ENCODE assay signal across 8 cellular contexts in genomic region chr5:74206571-74207550, GRCh38.
A peak's percentile ranks its signal among the peaks of the same experiment; 100 is the strongest.
DNase-seq lines count a peak whose midpoint lies in the region; ATAC-seq and TF ChIP-seq lines count a peak whose summit lies in the region.

No MANE protein-coding gene starts in this region.

- H3K27me3 Mint-ChIP-seq in T-helper 17 cell: peaks cover 30% of the 10 kb centered on the region

- H3K9me3 ChIP-seq in NT2/D1 (ENCODE audit: insufficient read depth, low read length) (no peaks in the 10 kb centered on the region), T-helper 17 cell (ENCODE audit: control insufficient read depth, low read length, poor library complexity, severe bottlenecking) (no peaks in the 10 kb centered on the region)

- no peak overlapping the region for H3K9ac ChIP-seq in NT2/D1 (ENCODE audit: insufficient read length, low read depth)

- no peaks in the 10 kb centered on the region for H3K27me3 ChIP-seq in NT2/D1 (ENCODE audit: insufficient read depth, insufficient read length)

- H3K4me1 Mint-ChIP-seq in T-helper 17 cell: no peaks in the 10 kb centered on the region

- TF ChIP-seq CTCF in fibroblast of villous mesenchyme (IDR thresholded peaks at IDR 0.05; ENCODE audit: insufficient read depth, low read depth, low read length): no peak

- no peak overlapping the region for H3K4me3 Mint-ChIP-seq in T-helper 17 cell

- no peaks in the 10 kb centered on the region for H3K4me1 ChIP-seq in NT2/D1 (ENCODE audit: insufficient read depth, insufficient read length)

- no peaks in the 10 kb centered on the region for H3K36me3 ChIP-seq in NT2/D1 (ENCODE audit: insufficient read depth, insufficient read length, low read length)

- no peaks in the 10 kb centered on the region for H3K36me3 Mint-ChIP-seq in T-helper 17 cell (ENCODE audit: low read depth)

- DNase-seq in HPDE6-E6E7 (ENCODE audit: extremely low spot score) (peak; percentile 39), NT2/D1 (ENCODE audit: low read depth, low spot score) (peak; percentile 3), fibroblast of villous mesenchyme (ENCODE audit: low read depth) (peak; percentile 49), skeletal muscle cell (ENCODE audit: low read depth) (peak; percentile 84), T-helper 17 cell (no peak), iPS-NIHi7 (ENCODE audit: extremely low spot score) (no peak), AML-193 (lab: John Stamatoyannopoulos, UW) (no peak)

- ATAC-seq in T-helper 17 cell: no peak
- ATAC-seq in GM21423 (IDR thresholded peaks at IDR 0.05; ENCODE audit: unreplicated experiment): no peak

- H3K27ac Mint-ChIP-seq in T-helper 17 cell: no peak overlapping the region

- H3K4me3 ChIP-seq in NT2/D1 (ENCODE audit: insufficient read length, low read depth) (no peak overlapping the region), fibroblast of villous mesenchyme (ENCODE audit: low read depth, low read length) (no peak overlapping the region), skeletal muscle cell (ENCODE audit: low read depth, low read length) (no peak overlapping the region)

Comparison
In these comparisons a context has a peak if more than half of its experiments do, and no peak if none do; other contexts are left out.
1. DNase-seq: peak in HPDE6-E6E7 (single experiment), NT2/D1 (single experiment), fibroblast of villous mesenchyme (single experiment) and skeletal muscle cell (single experiment); none in T-helper 17 cell (0 of 3), iPS-NIHi7 (single experiment) and AML-193 (0 of 2).